ENCODE assay signal across 24 cellular contexts in the genomic region with DNA sequence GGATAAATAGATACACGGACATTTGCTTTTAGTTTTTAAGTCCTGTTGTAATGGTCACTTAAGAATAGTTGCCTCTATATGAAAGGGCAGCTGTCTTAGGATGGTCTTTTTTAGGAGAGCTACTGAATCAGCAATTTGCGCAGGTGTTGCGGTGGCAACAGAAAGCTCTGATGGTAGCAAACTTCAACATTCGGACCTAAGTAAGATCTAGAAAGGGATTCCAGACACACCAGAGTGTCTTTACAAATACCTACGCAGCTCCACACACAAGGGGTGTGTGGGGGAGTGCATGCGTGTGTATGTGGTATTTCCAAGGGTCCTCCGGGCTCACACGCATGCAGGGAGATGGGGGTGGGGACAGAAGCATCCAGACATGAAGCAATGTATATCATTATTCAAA.
"Had no signal": no experiment of that assay in that cellular context is flagged by ENCODE, and none has a peak within 500 bp of the region (broad histone marks: within the 10 kb centered on the region; RNA-seq: fewer than 3 reads in every experiment).

No MANE protein-coding gene starts in this region.

- H3K27ac ChIP-seq: HL-60, SJCRH30 had no signal

- H3K36me3 ChIP-seq: MG63, SJCRH30 had no signal

- DNase-seq: Karpas-422; MG63; NCI-H1092 treated with DMSO at 0.1 percent for 48 hours; NCI-H1436; NCI-H187; NCI-H2029; NCI-H2081 treated with DMSO at 0.1 percent for 48 hours; NCI-H2171; NCI-H226; NCI-H446; NCI-H510A; NCI-H524 treated with DMSO at 0.1 percent for 48 hours; NCI-H69; NCI-H774; NK-92 treated with Interleukin-12 subunit alpha and Interleukin-12 subunit beta, amount 100 ng/mL, for 24 hours; PC-3; SHP77 treated with DMSO at 0.1 percent for 48 hours; SJCRH30; T-cell had no signal

- H3K9me3 ChIP-seq: MG63, SJCRH30 had no signal

- H3K27me3 ChIP-seq: SJCRH30 had no signal

- H3K36me3 Mint-ChIP-seq: IgD-negative memory B cell, T-cell had no signal

- H3K4me1 Mint-ChIP-seq: IgD-negative memory B cell had no signal

- H3K9me3 Mint-ChIP-seq: IgD-negative memory B cell, T-cell had no signal

- H3K4me3 Mint-ChIP-seq: IgD-negative memory B cell, T-cell had no signal

- ATAC-seq: K562, Panc1, PC-3, Right ventricle myocardium inferior, T-cell had no signal

- H3K4me1 ChIP-seq: SJCRH30 had no signal

- H3K27ac Mint-ChIP-seq: IgD-negative memory B cell, T-cell had no signal

- H3K4me3 ChIP-seq: K562, MG63, SJCRH30 had no signal
